Comparison of ENCODE assay signal across 1 cellular context in genomic region chr20:63264519-63264918, GRCh38.
TF ChIP-seq lines count a peak whose summit lies in the region.

No MANE protein-coding gene starts in this region.

TF ChIP-seq in H1, 55 proteins besides CTCF, POLR2A, EP300 and RAD21:
- TF ChIP-seq CHD2 (IDR thresholded peaks at IDR 0.05; ENCODE audit: low read length), result no peak
- TF ChIP-seq HDAC6 (IDR thresholded peaks at IDR 0.05; ENCODE audit: low read depth, low read length), result no peak
- no peak for TF ChIP-seq SP2 (IDR thresholded peaks at IDR 0.05; ENCODE audit: low read length)
- no peak for TF ChIP-seq CBX5 (IDR thresholded peaks at IDR 0.05; ENCODE audit: low read depth, low read length)
- no peak for TF ChIP-seq SIX5 (IDR thresholded peaks at IDR 0.05; ENCODE audit: low read depth, low read length)
- TF ChIP-seq SAP30 (IDR thresholded peaks at IDR 0.05; ENCODE audit: insufficient read depth, insufficient replicate concordance, low read length), result no peak
- no peak for TF ChIP-seq HDAC2 (IDR thresholded peaks at IDR 0.05; ENCODE audit: borderline replicate concordance in 1 of 2, low read depth in 2 of 2, low read length in 2 of 2)
- no peak for TF ChIP-seq CREB1 (IDR thresholded peaks at IDR 0.05)
- no peak for TF ChIP-seq SP4 (IDR thresholded peaks at IDR 0.05; ENCODE audit: low read length)
- TF ChIP-seq JUN (IDR thresholded peaks at IDR 0.05; ENCODE audit: low read depth, low read length), result no peak
- TF ChIP-seq YY1 (IDR thresholded peaks at IDR 0.05; ENCODE audit: low read depth, low read length), result no peak
- no peak for TF ChIP-seq CBX8 (IDR thresholded peaks at IDR 0.05; ENCODE audit: borderline replicate concordance, low read depth, low read length)
- no peak for TF ChIP-seq BRCA1 (IDR thresholded peaks at IDR 0.05; ENCODE audit: low read depth, low read length)
- TF ChIP-seq, protein P1, sequence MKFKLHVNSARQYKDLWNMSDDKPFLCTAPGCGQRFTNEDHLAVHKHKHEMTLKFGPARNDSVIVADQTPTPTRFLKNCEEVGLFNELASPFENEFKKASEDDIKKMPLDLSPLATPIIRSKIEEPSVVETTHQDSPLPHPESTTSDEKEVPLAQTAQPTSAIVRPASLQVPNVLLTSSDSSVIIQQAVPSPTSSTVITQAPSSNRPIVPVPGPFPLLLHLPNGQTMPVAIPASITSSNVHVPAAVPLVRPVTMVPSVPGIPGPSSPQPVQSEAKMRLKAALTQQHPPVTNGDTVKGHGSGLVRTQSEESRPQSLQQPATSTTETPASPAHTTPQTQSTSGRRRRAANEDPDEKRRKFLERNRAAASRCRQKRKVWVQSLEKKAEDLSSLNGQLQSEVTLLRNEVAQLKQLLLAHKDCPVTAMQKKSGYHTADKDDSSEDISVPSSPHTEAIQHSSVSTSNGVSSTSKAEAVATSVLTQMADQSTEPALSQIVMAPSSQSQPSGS (IDR thresholded peaks at IDR 0.05; ENCODE audit: low read length), result no peak
- TF ChIP-seq, protein P2, sequence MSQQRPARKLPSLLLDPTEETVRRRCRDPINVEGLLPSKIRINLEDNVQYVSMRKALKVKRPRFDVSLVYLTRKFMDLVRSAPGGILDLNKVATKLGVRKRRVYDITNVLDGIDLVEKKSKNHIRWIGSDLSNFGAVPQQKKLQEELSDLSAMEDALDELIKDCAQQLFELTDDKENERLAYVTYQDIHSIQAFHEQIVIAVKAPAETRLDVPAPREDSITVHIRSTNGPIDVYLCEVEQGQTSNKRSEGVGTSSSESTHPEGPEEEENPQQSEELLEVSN (IDR thresholded peaks at IDR 0.05), result no peak
- TF ChIP-seq KDM4A (IDR thresholded peaks at IDR 0.05; ENCODE audit: low read depth, low read length, severe bottlenecking), result no peak
- TF ChIP-seq SIN3A (conservative IDR thresholded peaks at IDR 0.05 in 1 of 2, IDR thresholded peaks at IDR 0.05 in 1 of 2; ENCODE audit: low read depth in 1 of 2, low read length in 2 of 2), result no peak
- TF ChIP-seq BCL11A (IDR thresholded peaks at IDR 0.05; ENCODE audit: low read depth in 2 of 2, low read length in 2 of 2), result no peak
